ENCODE assay signal across 9 cellular contexts in the genomic region with DNA sequence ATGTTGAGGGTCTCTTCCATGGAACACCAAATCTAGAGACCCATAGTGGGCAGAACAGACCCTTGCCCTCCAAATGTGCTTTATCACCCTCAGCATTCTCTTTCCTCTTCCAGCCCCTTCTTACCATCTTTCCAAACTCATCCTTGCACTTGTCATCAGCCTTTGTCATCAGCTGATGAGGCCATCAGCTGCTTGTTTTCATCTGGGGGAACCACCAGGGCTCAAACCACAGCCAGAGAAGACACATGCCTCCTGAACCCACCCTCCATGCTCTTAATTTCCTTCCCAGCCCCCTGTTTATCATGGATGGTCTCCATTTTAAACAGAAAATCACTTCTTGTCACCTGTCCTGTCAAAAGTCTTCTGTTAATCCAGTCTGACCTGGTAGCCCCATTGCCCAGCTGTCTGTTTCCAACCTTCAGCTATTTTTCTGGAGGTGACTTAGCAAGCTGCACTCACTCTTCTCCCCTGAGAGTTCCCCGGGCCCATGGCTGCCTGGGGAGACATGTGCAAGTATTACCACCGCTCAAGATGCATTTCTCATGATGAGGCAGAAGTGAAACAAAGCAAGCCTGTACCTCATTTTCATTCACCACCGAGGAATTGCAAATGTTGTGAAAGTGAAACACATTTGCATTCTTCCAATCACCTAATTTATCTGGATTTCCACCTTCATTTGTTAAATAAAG. TPM values are rescaled to one million over a fixed set of nuclear protein-coding genes. Genes with fewer than 3 reads are reported as not detected.
A peak's percentile ranks its signal among the peaks of the same experiment; 100 is the strongest.
DNase-seq lines count a peak whose midpoint lies in the region; ATAC-seq and TF ChIP-seq lines count a peak whose summit lies in the region.
"Had no signal": no experiment of that assay in that cellular context is flagged by ENCODE, and none has a peak within 500 bp of the region (broad histone marks: within the 10 kb centered on the region; RNA-seq: fewer than 3 reads in every experiment).

No MANE protein-coding gene starts in this region.

- H3K4me3 Mint-ChIP-seq in endothelial cell (ENCODE audit: unreplicated experiment): no peak overlapping the region

- no peaks in the 10 kb centered on the region for H3K9me3 Mint-ChIP-seq in endothelial cell (ENCODE audit: unreplicated experiment)

- ATAC-seq in GM18520 (IDR thresholded peaks at IDR 0.05; ENCODE audit: unreplicated experiment) (peak; percentile 99), GM21390 (IDR thresholded peaks at IDR 0.05; ENCODE audit: unreplicated experiment) (peak; percentile 100), HG03378 (IDR thresholded peaks at IDR 0.05; ENCODE audit: unreplicated experiment) (peak; percentile 100)
- ATAC-seq: body of pancreas had no signal

- H3K4me1 Mint-ChIP-seq in endothelial cell (ENCODE audit: unreplicated experiment): no peaks in the 10 kb centered on the region

- no peaks in the 10 kb centered on the region for H3K36me3 Mint-ChIP-seq in endothelial cell (ENCODE audit: low read depth, unreplicated experiment)

- TF ChIP-seq CTCF in endothelial cell (IDR thresholded peaks at IDR 0.05; ENCODE audit: unreplicated experiment): no peak

- DNase-seq in endothelial cell (ENCODE audit: low spot score): no peak
- no peak for DNase-seq in activated gamma-delta T cell treated with Interleukin-2 at 50 U/mL for 16 hours
- DNase-seq in HuH-7.5 (ENCODE audit: low spot score): no peak
- no peak for DNase-seq in SHP77 treated with DMSO at 0.1 percent for 48 hours (lab: John Stamatoyannopoulos, UW)
- DNase-seq in HPDE6-E6E7 (ENCODE audit: extremely low spot score): no peak
- DNase-seq: body of pancreas had no signal

- H3K27me3 Mint-ChIP-seq in endothelial cell (ENCODE audit: unreplicated experiment): peaks cover 6% of the 10 kb centered on the region

- H3K27ac Mint-ChIP-seq in endothelial cell (ENCODE audit: unreplicated experiment): peak overlapping the region; percentile 44

RNA-seq across cellular contexts. Expression of gene SYNM, which starts 14.7 kb away (rescaled TPM):
- 1.7 TPM for total RNA-seq in endothelial cell (ENCODE audit: unreplicated experiment)
